In genomic region chr4:169621754-169622481, GRCh38 we compare ENCODE assay signal across 8 cellular contexts. TPM values are rescaled to one million over a fixed set of nuclear protein-coding genes. Genes with fewer than 3 reads are reported as not detected.
DNase-seq lines count a peak whose midpoint lies in the region; ATAC-seq and TF ChIP-seq lines count a peak whose summit lies in the region.

No MANE protein-coding gene starts in this region.

- peak overlapping the region; percentile 80 for H3K9ac ChIP-seq in DND-41 (ENCODE audit: low read depth, low read length)
- peak overlapping the region; percentile 91 for H3K9ac ChIP-seq in SK-N-MC (ENCODE audit: insufficient read length)
- H3K9ac ChIP-seq in neural progenitor cell: peak overlapping the region; percentile 89

- H3F3A ChIP-seq in neural progenitor cell (ENCODE audit: low read depth): peaks cover 8% of the 10 kb centered on the region

- H3K27ac Mint-ChIP-seq in neural progenitor cell: peak overlapping the region; percentile 62

- H3K4me1 ChIP-seq in DND-41 (ENCODE audit: insufficient read depth, low read length): peaks cover 40% of the 10 kb centered on the region
- H3K4me1 ChIP-seq in effector memory CD4-positive, alpha-beta T cell (ENCODE audit: control insufficient read depth, insufficient read depth, low read length, poor library complexity, severe bottlenecking): peaks cover 24% of the 10 kb centered on the region
- peaks cover 15% of the 10 kb centered on the region for H3K4me1 ChIP-seq in neural progenitor cell

- H3K36me3 Mint-ChIP-seq in neural progenitor cell: peaks cover 2% of the 10 kb centered on the region

- 0 out of 3 replicates have a peak, but pooled peaks have one; percentile 11 for ATAC-seq in DND-41 (ENCODE audit: insufficient read depth, low read depth)
- ATAC-seq in HG02610 (IDR thresholded peaks at IDR 0.05; ENCODE audit: unreplicated experiment): peak; percentile 12
- no peak for ATAC-seq in GM19452 (IDR thresholded peaks at IDR 0.05; ENCODE audit: unreplicated experiment)

- H3K4me3 Mint-ChIP-seq in neural progenitor cell: peak overlapping the region; percentile 93

- H3K27me3 ChIP-seq in DND-41 (ENCODE audit: insufficient read depth, low read length, poor library complexity) (no peaks in the 10 kb centered on the region), neural progenitor cell (no peaks in the 10 kb centered on the region)
- H3K27me3 ChIP-seq in effector memory CD4-positive, alpha-beta T cell (replicated peaks; ENCODE audit: control insufficient read depth, insufficient read depth, low read length, poor library complexity, severe bottlenecking): no peaks in the 10 kb centered on the region

- peak overlapping the region; percentile 71 to 74; a peak in 3 of 4 replicates for H3K4me3 ChIP-seq in DND-41 (ENCODE audit: low read depth in 1 of 2, low read length in 2 of 2)
- H3K4me3 ChIP-seq in SK-N-MC: peak overlapping the region; percentile 84
- H3K4me3 ChIP-seq in effector memory CD4-positive, alpha-beta T cell (ENCODE audit: insufficient read depth, low read depth, low read length, poor library complexity, severe bottlenecking): peak overlapping the region; percentile 86
- H3K4me3 ChIP-seq in neural progenitor cell: peak overlapping the region; percentile 85

- H3K79me2 ChIP-seq in DND-41 (ENCODE audit: insufficient read depth, low read length): peaks cover 64% of the 10 kb centered on the region
- H3K79me2 ChIP-seq in neural progenitor cell (ENCODE audit: low read depth): peaks cover 65% of the 10 kb centered on the region

- H3K4me2 ChIP-seq in DND-41 (ENCODE audit: insufficient read depth, low read length) (peak overlapping the region; percentile 88), neural progenitor cell (peak overlapping the region; percentile 99)

- no peaks in the 10 kb centered on the region for H3K9me3 Mint-ChIP-seq in neural progenitor cell

- H2AFZ ChIP-seq in DND-41 (ENCODE audit: low read depth, low read length): no peak overlapping the region
- H2AFZ ChIP-seq in neural progenitor cell (replicated peaks): no peak overlapping the region

- peaks cover 17% of the 10 kb centered on the region for H3K4me1 Mint-ChIP-seq in neural progenitor cell

- H3K27ac ChIP-seq in DND-41 (ENCODE audit: low read length) (no peak overlapping the region; the same call in 1 of the 2 replicates), SK-N-MC (peak overlapping the region; percentile 80), neural progenitor cell (no peak overlapping the region)
- H3K27ac ChIP-seq in effector memory CD4-positive, alpha-beta T cell (ENCODE audit: insufficient read depth, low read length, poor library complexity, severe bottlenecking): peak overlapping the region; percentile 95

- H3K27me3 Mint-ChIP-seq in neural progenitor cell (ENCODE audit: insufficient read depth, low read depth): no peaks in the 10 kb centered on the region

- H3K36me3 ChIP-seq in DND-41 (ENCODE audit: insufficient read depth, low read length) (no peaks in the 10 kb centered on the region), SK-N-MC (ENCODE audit: insufficient read depth, low read length) (no peaks in the 10 kb centered on the region), neural progenitor cell (no peaks in the 10 kb centered on the region)
- H3K36me3 ChIP-seq in effector memory CD4-positive, alpha-beta T cell (ENCODE audit: control insufficient read depth, insufficient read depth, low read length): no peaks in the 10 kb centered on the region

- DNase-seq in DND-41 (no peak), SK-N-MC (ENCODE audit: low read depth, low spot score) (no peak), neural progenitor cell (ENCODE audit: low spot score) (no peak), iPS-NIHi11 (ENCODE audit: low spot score) (no peak), AG20443 (ENCODE audit: low spot score) (no peak)
- peak; percentile 28 to 43 (median 34) for DNase-seq in effector memory CD4-positive, alpha-beta T cell

- no peaks in the 10 kb centered on the region for H3K9me3 ChIP-seq in DND-41 (ENCODE audit: insufficient read depth, low read length, severe bottlenecking)
- H3K9me3 ChIP-seq in SK-N-MC (ENCODE audit: low read depth, low read length): no peaks in the 10 kb centered on the region
- H3K9me3 ChIP-seq in effector memory CD4-positive, alpha-beta T cell (ENCODE audit: control insufficient read depth, low read length): no peaks in the 10 kb centered on the region
- no peaks in the 10 kb centered on the region for H3K9me3 ChIP-seq in neural progenitor cell (ENCODE audit: low read depth)

- H4K20me1 ChIP-seq in DND-41 (ENCODE audit: insufficient read depth, low read length): peaks cover 17% of the 10 kb centered on the region; the same call in 1 of the 2 replicates
- H4K20me1 ChIP-seq in neural progenitor cell (ENCODE audit: low read depth): peaks cover 20% of the 10 kb centered on the region

- TF ChIP-seq CTCF in DND-41 (IDR thresholded peaks at IDR 0.05; ENCODE audit: borderline replicate concordance, extremely low read depth, low read length, poor library complexity, severe bottlenecking) (no peak), neural progenitor cell (IDR thresholded peaks at IDR 0.05) (no peak)

RNA-seq across cellular contexts. Expression of gene CLCN3, which starts 1.5 kb away (rescaled TPM):
- 27.0 and 44.8 TPM in 2 replicates for total RNA-seq in neural progenitor cell (ENCODE audit: low replicate concordance)

RNA-seq across cellular contexts. Expression of gene NEK1, which starts 9.5 kb away (rescaled TPM):
- total RNA-seq in neural progenitor cell (ENCODE audit: low replicate concordance): 9.9 and 12.1 TPM in 2 replicates

Comparison
In these comparisons a context has a peak if more than half of its experiments do, and no peak if none do; other contexts are left out.
1. DNase-seq: peak in effector memory CD4-positive, alpha-beta T cell (3 of 3); none in DND-41 (single experiment), SK-N-MC (single experiment), neural progenitor cell (single experiment), iPS-NIHi11 (single experiment) and AG20443 (single experiment).
2. H3K27ac ChIP-seq: peak in SK-N-MC (single experiment) and effector memory CD4-positive, alpha-beta T cell (single experiment); none in DND-41 (single experiment) and neural progenitor cell (single experiment).
3. Peak in every context shown above with its lines, with median percentiles within 50 percentile points of each other: H3K4me3 ChIP-seq and H3K9ac ChIP-seq.